ENCODE assay signal across 16 cellular contexts in the genomic region with DNA sequence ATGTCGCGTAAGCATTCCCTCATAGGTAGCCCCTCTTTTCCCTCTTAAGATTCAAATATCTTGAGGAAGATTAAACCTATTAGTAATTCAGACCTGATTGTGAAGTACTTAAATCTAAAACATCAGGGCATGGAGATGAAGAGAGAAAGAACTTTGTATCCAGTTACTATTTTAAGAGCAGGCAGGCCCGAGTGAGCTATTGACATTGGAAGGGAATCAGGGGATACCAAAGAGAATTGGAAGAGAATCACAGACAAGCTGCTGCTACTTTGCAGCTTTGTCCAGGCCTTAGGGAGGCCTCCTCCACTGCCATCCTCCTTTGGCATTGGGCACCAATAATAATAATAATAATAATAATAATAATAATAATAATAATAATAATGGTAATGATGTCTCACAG.
"Had no signal": no experiment of that assay in that cellular context is flagged by ENCODE, and none has a peak within 500 bp of the region (broad histone marks: within the 10 kb centered on the region; RNA-seq: fewer than 3 reads in every experiment).

No MANE protein-coding gene starts in this region.

- H2AFZ ChIP-seq: hepatocyte had no signal

- H3K27me3 ChIP-seq: adrenal gland, hepatocyte, SJSA1, upper lobe of right lung had no signal

- H3K9me3 ChIP-seq: adrenal gland, SJSA1, thoracic aorta, upper lobe of right lung had no signal

- H3K4me1 ChIP-seq: adrenal gland, SJSA1, upper lobe of right lung had no signal

- FAIRE-seq: colon had no signal

- H3K27ac ChIP-seq: adrenal gland, hepatocyte, SJSA1, WERI-Rb-1 had no signal

- H3K4me2 ChIP-seq: hepatocyte, smooth muscle cell had no signal

- DNase-seq: activated CD4-positive, alpha-beta T cell treated with anti-CD3 and anti-CD28 coated beads, Interleukin-2, amount 50 U/mL, for 4 hours; activated effector memory CD4-positive, alpha-beta T cell treated with anti-CD3 and anti-CD28 coated beads, Interleukin-2, amount 50 U/mL, for 16 hours; activated naive CD4-positive, alpha-beta T cell treated with anti-CD3 and anti-CD28 coated beads, Interleukin-2, amount 50 U/mL, for 16 hours; activated T-cell treated with anti-CD3 and anti-CD28 coated beads, Interleukin-2, amount 50 U/mL, for 72 hours; adrenal gland; caudate nucleus; midbrain; stimulated activated CD4-positive, alpha-beta T cell treated with anti-CD3 and anti-CD28 coated beads, Interleukin-4, amount 100 ng/mL, for 4 hours; upper lobe of right lung; WERI-Rb-1 had no signal

- ATAC-seq: activated T-cell treated with anti-CD3 and anti-CD28 coated beads, Interleukin-2, amount 50 U/mL, for 72 hours; stimulated activated memory B cell treated with anti-CD40 and anti-IgM and Interleukin-4, amounts not matched to agents 10 μg/mL and 1 μg/mL and 100 μg/mL, for 72 hours; upper lobe of right lung had no signal

- H3K4me3 ChIP-seq: adrenal gland, hepatocyte, SJSA1, smooth muscle cell, thoracic aorta, upper lobe of right lung had no signal

- H3K79me2 ChIP-seq: hepatocyte had no signal
